In genomic region chr17:40417258-40417608, GRCh38 we compare ENCODE assay signal across 9 cellular contexts. TPM values are rescaled to one million over a fixed set of nuclear protein-coding genes. Genes with fewer than 3 reads are reported as not detected.
DNase-seq lines count a peak whose midpoint lies in the region; ATAC-seq, FAIRE-seq and TF ChIP-seq lines count a peak whose summit lies in the region.
"Had no signal": no experiment of that assay in that cellular context is flagged by ENCODE, and none has a peak within 500 bp of the region (broad histone marks: within the 10 kb centered on the region; RNA-seq: fewer than 3 reads in every experiment).

No MANE protein-coding gene starts in this region.

- H3K27ac ChIP-seq in kidney (ENCODE audit: low read depth in 2 of 2, low read length in 2 of 2): no peak overlapping the region
- H3K27ac ChIP-seq in thymus (ENCODE audit: low read depth): no peak overlapping the region

- DNase-seq in BE2C: peak; percentile 39
- peak; percentile 24 to 40 for DNase-seq in Kasumi-1 (lab: John Stamatoyannopoulos, UW)
- DNase-seq in activated CD8-positive, alpha-beta T cell treated with anti-CD3 and anti-CD28 coated beads for 36 hours: peak; percentile 53
- DNase-seq in kidney: no peak
- DNase-seq in urothelium cell line (ENCODE audit: low spot score): no peak
- no peak for DNase-seq in 8988T

- WGBS in thymus: under 1% methylated on average over 21 of the region's 21 CpGs

- H3K36me3 ChIP-seq in BE2C: peaks cover 39% of the 10 kb centered on the region
- no peaks in the 10 kb centered on the region for H3K36me3 ChIP-seq in kidney (ENCODE audit: control insufficient read depth in 1 of 2, insufficient read depth in 2 of 2, low read length in 2 of 2)
- no peaks in the 10 kb centered on the region for H3K36me3 ChIP-seq in thymus (ENCODE audit: control insufficient read depth, insufficient read depth)

- H3K9me3 ChIP-seq in BE2C: no peaks in the 10 kb centered on the region
- H3K9me3 ChIP-seq in kidney (ENCODE audit: control insufficient read depth in 1 of 2, low read length in 2 of 2): no peaks in the 10 kb centered on the region
- no peaks in the 10 kb centered on the region for H3K9me3 ChIP-seq in thymus (ENCODE audit: control insufficient read depth)

- intact Hi-C loops in activated CD8-positive, alpha-beta T cell treated with anti-CD3 and anti-CD28 coated beads for 36 hours (cut with micrococcal nuclease): loop anchor here (5.0 kb wide), 1 partner anchor 115 kb away; no protein-coding TSS in a partner anchor
- intact Hi-C loops in kidney (cut with DNase I): loop anchor here (10.0 kb wide), 1 partner anchor 52 kb away; the partner anchor contains the start of gene GJD3

- H3K9me3 Mint-ChIP-seq in activated CD8-positive, alpha-beta T cell treated with anti-CD3 and anti-CD28 coated beads for 36 hours: no peaks in the 10 kb centered on the region

- H3K27me3 Mint-ChIP-seq in activated CD8-positive, alpha-beta T cell treated with anti-CD3 and anti-CD28 coated beads for 36 hours: no peaks in the 10 kb centered on the region

- FAIRE-seq in kidney (lab: Jason Lieb, UNC): no peak
- FAIRE-seq in urothelium cell line (lab: Jason Lieb, UNC): no peak

- H3K4me1 Mint-ChIP-seq in activated CD8-positive, alpha-beta T cell treated with anti-CD3 and anti-CD28 coated beads for 36 hours (ENCODE audit: low read depth): peaks cover 20% of the 10 kb centered on the region

- H3K27ac Mint-ChIP-seq in activated CD8-positive, alpha-beta T cell treated with anti-CD3 and anti-CD28 coated beads for 36 hours: peak overlapping the region; percentile 93

- H3K36me3 Mint-ChIP-seq in activated CD8-positive, alpha-beta T cell treated with anti-CD3 and anti-CD28 coated beads for 36 hours (ENCODE audit: low read depth): peaks cover 40% of the 10 kb centered on the region

- no peaks in the 10 kb centered on the region for H3K27me3 ChIP-seq in BE2C
- no peaks in the 10 kb centered on the region for H3K27me3 ChIP-seq in thymus (ENCODE audit: control insufficient read depth, insufficient read depth)

- H3K9ac ChIP-seq in kidney (ENCODE audit: low read length in 2 of 2): peak overlapping the region in 1 of 2 donors; percentile 3

- TF ChIP-seq CTCF in BE2C (IDR thresholded peaks at IDR 0.05; ENCODE audit: low read depth, low read length): peak; percentile 26; the same call in 1 of the 2 replicates
- TF ChIP-seq CTCF in activated CD8-positive, alpha-beta T cell treated with anti-CD3 and anti-CD28 coated beads for 36 hours (IDR thresholded peaks at IDR 0.05): no peak
- no peak for TF ChIP-seq CTCF in kidney (IDR thresholded peaks at IDR 0.05; ENCODE audit: borderline replicate concordance, extremely low read depth, insufficient read depth)

- H3K4me3 ChIP-seq in BE2C (ENCODE audit: low read depth, low read length) (peak overlapping the region; percentile 82), kidney (ENCODE audit: low read length in 2 of 2) (peak overlapping the region; percentile 47 to 82), thymus (ENCODE audit: low read length) (peak overlapping the region; percentile 62)

- H3K4me1 ChIP-seq in BE2C (peaks cover 4% of the 10 kb centered on the region), kidney (ENCODE audit: control insufficient read depth in 1 of 2, insufficient read depth in 1 of 2, low read depth in 1 of 2, low read length in 2 of 2) (peaks cover 4 to 7% of the 10 kb centered on the region in 2 donors), thymus (ENCODE audit: control insufficient read depth, insufficient read depth, low read length) (peaks cover 7% of the 10 kb centered on the region)

- peak overlapping the region; percentile 96 for H3K4me3 Mint-ChIP-seq in activated CD8-positive, alpha-beta T cell treated with anti-CD3 and anti-CD28 coated beads for 36 hours

- POLR2A ChIA-PET in activated CD8-positive, alpha-beta T cell treated with anti-CD3 and anti-CD28 coated beads for 36 hours (lab: Charles Lee): interaction anchor here (0.6 to 2.9 kb wide), 19 partner anchors 10 to 402 kb away, joined by 3 to 24 read pairs (median 3); partner anchors contain the start of gene IGFBP4

- ATAC-seq in GM19023 (IDR thresholded peaks at IDR 0.05; ENCODE audit: unreplicated experiment): peak; percentile 3
- ATAC-seq in activated CD8-positive, alpha-beta T cell treated with anti-CD3 and anti-CD28 coated beads for 36 hours: peak; percentile 14

- CTCF ChIA-PET in activated CD8-positive, alpha-beta T cell treated with anti-CD3 and anti-CD28 coated beads for 36 hours (lab: Charles Lee): interaction anchor here (1.1 to 8.3 kb wide), 14 partner anchors 9 to 143 kb away, joined by 3 to 114 read pairs (median 6); partner anchors contain the start of gene IGFBP4

RNA-seq across cellular contexts. Expression of gene TOP2A, which starts 0.5 kb away (rescaled TPM):
- 17.6 TPM for polyA plus RNA-seq in BE2C (2012; ENCODE audit: insufficient read depth, insufficient read length, low read depth)
- total RNA-seq in activated CD8-positive, alpha-beta T cell treated with anti-CD3 and anti-CD28 coated beads for 36 hours: 100 to 1,000 TPM; 273 to 280 TPM
- total RNA-seq in kidney: 2.7 TPM
- polyA plus RNA-seq in kidney (ENCODE audit: insufficient read depth, low read depth, low replicate concordance): 0.82 TPM
- 21.6 TPM for polyA plus RNA-seq in thymus

RNA-seq across cellular contexts. Expression of gene IGFBP4, which starts 26.0 kb away (rescaled TPM):
- 262 TPM for polyA plus RNA-seq in BE2C (2012; ENCODE audit: insufficient read depth, insufficient read length, low read depth)
- total RNA-seq in activated CD8-positive, alpha-beta T cell treated with anti-CD3 and anti-CD28 coated beads for 36 hours: 10 to 100 TPM; 10.7 to 11.6 TPM
- total RNA-seq in kidney: 743 TPM
- 545 TPM for polyA plus RNA-seq in kidney (ENCODE audit: insufficient read depth, low read depth, low replicate concordance)
- polyA plus RNA-seq in thymus: 161 TPM

RNA-seq across cellular contexts. Expression of gene GJD3, which starts 52.7 kb away (rescaled TPM):
- polyA plus RNA-seq in BE2C (2012; ENCODE audit: insufficient read depth, insufficient read length, low read depth): 11.3 TPM
- total RNA-seq in activated CD8-positive, alpha-beta T cell treated with anti-CD3 and anti-CD28 coated beads for 36 hours: not detected
- 2.6 TPM for total RNA-seq in kidney
- polyA plus RNA-seq in kidney (ENCODE audit: insufficient read depth, low read depth, low replicate concordance): not detected
- polyA plus RNA-seq in thymus: 0.34 TPM
- total RNA-seq: NCI-H460 had no signal

Comparison
In these comparisons a context has a peak if more than half of its experiments do, and no peak if none do; other contexts are left out.
1. DNase-seq: peak in BE2C (single experiment), Kasumi-1 (2 of 2) and activated CD8-positive, alpha-beta T cell treated with anti-CD3 and anti-CD28 coated beads for 36 hours (single experiment); none in kidney (single experiment), urothelium cell line (single experiment) and 8988T (single experiment).
2. RNA of gene TOP2A, which starts 0.5 kb away (total RNA-seq): 273 to 280 TPM in activated CD8-positive, alpha-beta T cell treated with anti-CD3 and anti-CD28 coated beads for 36 hours; 2.7 TPM in kidney (single experiment); every median in the first group is over 10 times any median in the second.
3. RNA of gene IGFBP4, which starts 26.0 kb away (total RNA-seq): 743 TPM in kidney (single experiment); 10.7 to 11.6 TPM in activated CD8-positive, alpha-beta T cell treated with anti-CD3 and anti-CD28 coated beads for 36 hours; every median in the first group is over 10 times any median in the second.
4. Peak in every context shown above with its lines, with median percentiles within 50 percentile points of each other: H3K4me3 ChIP-seq.